In the genomic region with DNA sequence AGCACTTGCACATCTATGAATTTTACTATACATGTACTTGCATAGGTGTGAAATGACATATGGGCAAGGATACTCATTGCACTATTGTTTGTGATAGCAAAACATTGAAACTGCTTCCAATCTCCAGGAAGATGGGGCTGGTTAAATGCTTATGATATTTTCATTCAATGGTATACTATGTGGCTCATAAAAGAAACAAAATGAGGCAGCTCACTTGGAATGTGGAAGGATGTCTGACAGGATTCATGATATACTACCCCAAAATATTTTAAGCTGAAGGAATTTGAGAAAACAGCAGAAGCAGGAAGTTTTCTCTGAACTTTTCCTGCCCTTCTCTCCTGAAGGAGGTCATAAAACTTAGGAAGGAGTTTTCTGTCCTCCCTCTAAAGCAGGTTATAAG, we compare ENCODE assay signal across 21 cellular contexts.
DNase-seq lines count a peak whose midpoint lies in the region; TF ChIP-seq lines count a peak whose summit lies in the region.
"Had no signal": no experiment of that assay in that cellular context is flagged by ENCODE, and none has a peak within 500 bp of the region (broad histone marks: within the 10 kb centered on the region; RNA-seq: fewer than 3 reads in every experiment).

No MANE protein-coding gene starts in this region.

- peak; percentile 61 for DNase-seq in LHCN-M2 (ENCODE audit: low read depth)
- DNase-seq in brain microvascular endothelial cell = peak; percentile 77
- peak; percentile 61 for DNase-seq in hepatic stellate cell (ENCODE audit: low spot score)
- DNase-seq in stimulated activated CD4-positive, alpha-beta T cell treated with anti-CD3 and anti-CD28 coated beads, Interleukin-1b, Interleukin-23, amount 100 ng/mL, for 48 hours = no peak
- no peak for DNase-seq in C1 segment of cervical spinal cord (lab: John Stamatoyannopoulos, UW)
- DNase-seq in globus pallidus (ENCODE audit: low spot score) = no peak
- no peak for DNase-seq in occipital lobe (lab: John Stamatoyannopoulos, UW)
- DNase-seq: activated CD4-positive, alpha-beta memory T cell treated with anti-CD3 and anti-CD28 coated beads, Interleukin-2, amount 10 ng/mL, durations not matched to agents 7 days and 5 days; activated naive CD8-positive, alpha-beta T cell treated with anti-CD3 and anti-CD28 coated beads, Interleukin-2, amount 50 U/mL, for 24 hours; activated T-cell treated with anti-CD3 and anti-CD28 coated beads, Interleukin-2, amount 50 U/mL, for 72 hours; cerebellar nuclear complex; NCI-H1048; NCI-H2107; NCI-H748 treated with DMSO at 0.1 percent for 48 hours; spleen; stimulated activated naive B cell treated with anti-CD40 and anti-IgM and Interleukin-4, amounts not matched to agents 10 μg/mL and 1 μg/mL and 100 μg/mL, for 72 hours had no signal

- no peak overlapping the region for H2AFZ ChIP-seq in ACC112 (ENCODE audit: low read length, unreplicated experiment)

- H3K4me1 ChIP-seq in ACC112 (ENCODE audit: control insufficient read depth, insufficient read depth, low read length, unreplicated experiment) = peaks cover 38% of the 10 kb centered on the region

- H3K27me3 ChIP-seq in ACC112 (ENCODE audit: insufficient read depth, low read length) (no peaks in the 10 kb centered on the region), brain microvascular endothelial cell (replicated peaks) (no peaks in the 10 kb centered on the region)
- H3K27me3 ChIP-seq: spleen had no signal

- no peak for TF ChIP-seq CTCF in brain microvascular endothelial cell (IDR thresholded peaks at IDR 0.05; ENCODE audit: low read depth, low read length, missing control alignments)

- peak overlapping the region; percentile 85 for H3K27ac ChIP-seq in ACC112 (ENCODE audit: low read depth, low read length)
- H3K27ac ChIP-seq in brain microvascular endothelial cell = peak overlapping the region; percentile 85
- H3K27ac ChIP-seq: epithelial cell of prostate, spleen, VCaP had no signal

- no peaks in the 10 kb centered on the region for H3K79me2 ChIP-seq in ACC112 (ENCODE audit: control insufficient read depth, insufficient read depth, low read length, unreplicated experiment)

- in situ Hi-C loops in brain microvascular endothelial cell (cut with HindIII; ENCODE audit: low pct_ligation_motif_present, low sequenced_read_pairs) = no loop called here

- H3K36me3 ChIP-seq in ACC112 (ENCODE audit: insufficient read depth, low read length) (peaks cover 8% of the 10 kb centered on the region; the same call in 1 of the 2 replicates), brain microvascular endothelial cell (replicated peaks) (no peaks in the 10 kb centered on the region)
- H3K36me3 ChIP-seq: spleen had no signal

- H3K4me3 ChIP-seq in ACC112 (ENCODE audit: low read depth, low read length) (no peak overlapping the region; the same call in 1 of the 2 replicates), brain microvascular endothelial cell (ENCODE audit: low read depth, low read length) (no peak overlapping the region)
- H3K4me3 ChIP-seq: A549, K562, spleen had no signal

Comparison
In these comparisons a context has a peak if more than half of its experiments do, and no peak if none do; other contexts are left out.
1. DNase-seq: peak in LHCN-M2 (single experiment), brain microvascular endothelial cell (single experiment) and hepatic stellate cell (single experiment); none in stimulated activated CD4-positive, alpha-beta T cell treated with anti-CD3 and anti-CD28 coated beads, Interleukin-1b, Interleukin-23, amount 100 ng/mL, for 48 hours (single experiment), C1 segment of cervical spinal cord (0 of 14), globus pallidus (single experiment) and occipital lobe (single experiment).